Comparison of ENCODE assay signal across 1 cellular context in the genomic region with DNA sequence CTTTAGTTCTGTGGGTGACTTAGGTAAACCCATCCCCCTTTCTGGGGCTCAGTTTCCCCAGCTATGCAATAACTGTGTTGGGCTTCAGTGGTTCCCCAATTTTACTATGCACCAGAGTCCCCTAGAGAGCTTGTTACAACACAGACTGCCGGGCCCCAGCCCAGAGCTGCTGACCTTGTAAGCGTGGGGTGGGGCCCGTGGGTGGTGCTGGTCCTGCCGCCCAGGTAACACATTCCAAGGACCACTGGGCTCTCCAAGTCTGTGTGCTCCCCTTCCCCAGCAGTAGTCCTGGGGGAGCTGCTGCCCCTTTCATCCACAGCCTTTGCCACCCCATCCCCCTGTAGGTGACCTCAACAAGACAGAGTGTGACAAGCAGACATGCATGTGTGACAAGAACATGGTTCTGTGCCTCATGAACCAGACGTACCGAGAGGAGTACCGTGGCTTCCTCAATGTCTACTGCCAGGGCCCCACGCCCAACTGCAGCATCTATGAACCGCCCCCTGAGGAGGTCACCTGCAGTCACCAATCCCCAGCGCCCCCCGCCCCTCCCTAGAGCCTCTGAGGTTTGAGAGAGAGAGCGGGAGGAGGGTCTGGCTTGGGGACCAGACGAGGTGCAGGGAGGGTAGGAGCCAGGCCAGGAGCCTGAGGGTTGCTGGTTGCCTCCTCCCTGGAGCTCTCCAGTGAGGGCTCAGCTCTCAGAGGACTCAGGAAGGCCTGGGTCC.
TF ChIP-seq lines count a peak whose summit lies in the region.

No MANE protein-coding gene starts in this region.

TF ChIP-seq in IMR-90, 13 proteins besides CTCF, POLR2A, EP300 and RAD21:
- TF ChIP-seq ELK1 (IDR thresholded peaks at IDR 0.05; ENCODE audit: borderline replicate concordance, low read depth, low read length) = no peak
- TF ChIP-seq CEBPB (IDR thresholded peaks at IDR 0.05; ENCODE audit: low read depth, low read length) = no peak
- TF ChIP-seq USF2 (IDR thresholded peaks at IDR 0.05; ENCODE audit: low read depth, low read length) = no peak
- no peak for TF ChIP-seq RCOR1 (IDR thresholded peaks at IDR 0.05; ENCODE audit: insufficient replicate concordance, low read length)
- no peak for TF ChIP-seq MXI1 (IDR thresholded peaks at IDR 0.05; ENCODE audit: borderline replicate concordance, low read depth, low read length)
- no peak for TF ChIP-seq BHLHE40 (IDR thresholded peaks at IDR 0.05; ENCODE audit: low read depth, low read length)
- no peak for TF ChIP-seq FOS (IDR thresholded peaks at IDR 0.05; ENCODE audit: low read depth, low read length)
- TF ChIP-seq MAZ (IDR thresholded peaks at IDR 0.05; ENCODE audit: borderline replicate concordance, low read depth, low read length) = no peak
